12 cellular contexts compared by ENCODE assay signal in the genomic region with DNA sequence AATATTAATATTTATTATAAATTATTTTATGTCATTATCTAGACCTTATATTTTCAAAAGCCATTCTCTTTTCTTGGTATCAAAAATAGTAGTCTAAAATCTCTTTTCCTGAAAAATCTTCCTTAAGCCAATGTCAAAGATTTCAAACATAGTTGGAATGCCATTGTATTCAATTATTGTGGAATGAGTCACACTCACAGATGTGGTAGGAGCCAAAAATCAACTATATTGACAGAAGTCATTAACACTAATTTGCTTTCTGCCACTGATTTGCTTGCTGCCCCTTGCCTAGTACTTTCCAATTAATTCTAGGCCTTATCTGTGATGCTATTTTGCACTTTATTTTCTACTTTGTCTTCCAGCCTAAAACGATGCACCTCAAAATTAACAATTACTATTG.
"Had no signal": no experiment of that assay in that cellular context is flagged by ENCODE, and none has a peak within 500 bp of the region (broad histone marks: within the 10 kb centered on the region; RNA-seq: fewer than 3 reads in every experiment).

No MANE protein-coding gene starts in this region.

- H3K4me3 Mint-ChIP-seq: activated naive CD8-positive, alpha-beta T cell; natural killer cell treated with Interleukin-12 subunit alpha and Interleukin-12 subunit beta and Interleukin-15 and Interleukin-18, amount 100 ng/mL, for 72 hours; T-helper 2 cell treated with Interferon-gamma antibody and Interleukin-4, amounts not matched to agents 5 μg/mL and 100 μg/mL, for 36 hours had no signal

- H3K9me3 Mint-ChIP-seq: T-helper 2 cell treated with Interferon-gamma antibody and Interleukin-4, amounts not matched to agents 5 μg/mL and 100 μg/mL, for 36 hours had no signal

- ATAC-seq: foreskin keratinocyte; left lobe of liver; natural killer cell treated with Interleukin-12 subunit alpha and Interleukin-12 subunit beta and Interleukin-15 and Interleukin-18, amount 100 ng/mL, for 72 hours; sciatic nerve; stimulated activated naive CD8-positive, alpha-beta T cell treated with anti-CD3 and anti-CD28 coated beads, Interleukin-15, Interleukin-2, amounts not matched to agents 100 U/mL and 50 U/mL, for 24 hours had no signal

- H3K27ac Mint-ChIP-seq: activated naive CD8-positive, alpha-beta T cell; natural killer cell treated with Interleukin-12 subunit alpha and Interleukin-12 subunit beta and Interleukin-15 and Interleukin-18, amount 100 ng/mL, for 72 hours; T-helper 2 cell treated with Interferon-gamma antibody and Interleukin-4, amounts not matched to agents 5 μg/mL and 100 μg/mL, for 36 hours had no signal

- H3K36me3 Mint-ChIP-seq: activated naive CD8-positive, alpha-beta T cell; natural killer cell treated with Interleukin-12 subunit alpha and Interleukin-12 subunit beta and Interleukin-15 and Interleukin-18, amount 100 ng/mL, for 72 hours had no signal

- DNase-seq: activated effector memory CD4-positive, alpha-beta T cell treated with Interleukin-2 at 50 U/mL for 16 hours; activated T-cell treated with anti-CD3 and anti-CD28 coated beads, Interleukin-2, amount 50 U/mL, for 1 hour; amygdala; foreskin keratinocyte; occipital lobe; stimulated activated CD4-positive, alpha-beta T cell treated with anti-CD3 and anti-CD28 coated beads, Interleukin-2, amount 100 ng/mL, for 48 hours; stimulated activated naive CD8-positive, alpha-beta T cell treated with anti-CD3 and anti-CD28 coated beads, Interleukin-15, Interleukin-2, amounts not matched to agents 100 U/mL and 50 U/mL, for 24 hours had no signal
